8 cellular contexts compared by ENCODE assay signal in genomic region chr12:47903151-47903611, GRCh38. TPM values are rescaled to one million over a fixed set of nuclear protein-coding genes. Genes with fewer than 3 reads are reported as not detected.
DNase-seq lines count a peak whose midpoint lies in the region; ATAC-seq and TF ChIP-seq lines count a peak whose summit lies in the region.

No MANE protein-coding gene starts in this region.

- BruUV-seq in A673 (replicated peaks; lab: Mats Ljungman, UMichigan), result no TSS peak

- peak; percentile 34 for DNase-seq in left cardiac atrium
- DNase-seq in left ventricle myocardium superior, result no peak
- DNase-seq in RPMI8226, result peak; percentile 89
- no peak for DNase-seq in esophagus squamous epithelium (lab: John Stamatoyannopoulos, UW)
- peak; percentile 45 to 58 for DNase-seq in thyroid gland
- DNase-seq in A673 (ENCODE audit: low spot score), result no peak
- no peak for DNase-seq in NCI-H1436 (lab: John Stamatoyannopoulos, UW)
- DNase-seq in cerebellar cortex (ENCODE audit: low spot score), result no peak

- ATAC-seq in left cardiac atrium (peak in 1 of 2 donors; percentile 25), left ventricle myocardium superior (no peak)

- H3K27me3 ChIP-seq in esophagus squamous epithelium (no peaks in the 10 kb centered on the region), thyroid gland (no peaks in the 10 kb centered on the region), A673 (replicated peaks; ENCODE audit: insufficient read depth, low read depth, low read length, poor library complexity) (peaks cover 34% of the 10 kb centered on the region)

- TF ChIP-seq CTCF in esophagus squamous epithelium (IDR thresholded peaks at IDR 0.05) (no peak), thyroid gland (IDR thresholded peaks at IDR 0.05) (no peak), A673 (conservative IDR thresholded peaks at IDR 0.05; ENCODE audit: low read depth, low read length) (no peak)

- intact Hi-C loops in left cardiac atrium (cut with DNase I) (no loop called here), left ventricle myocardium superior (cut with micrococcal nuclease) (no loop called here), esophagus squamous epithelium (cut with DNase I) (no loop called here), thyroid gland (cut with DNase I) (no loop called here), A673 (cut with micrococcal nuclease; ENCODE audit: unreplicated experiment) (no loop called here)

- WGBS in esophagus squamous epithelium, 2 donors, result 18% methylated on average over 3 of the region's 3 CpGs; no CpG with 5 or more reads in 1 of the 2 donors
- WGBS in thyroid gland, 2 donors, result 23 to 65% methylated on average over 3 of the region's 3 CpGs

- CTCF ChIA-PET in A673 (lab: Charles Lee), result no interaction called here

- H3K4me1 ChIP-seq in esophagus squamous epithelium (peaks cover 46 to 67% (median 47%) of the 10 kb centered on the region in 3 donors), thyroid gland (peaks cover 9 to 11% of the 10 kb centered on the region in 2 donors), A673 (ENCODE audit: insufficient read depth, low read length, poor library complexity, severe bottlenecking) (peaks cover 7% of the 10 kb centered on the region)

- H3K27ac ChIP-seq in esophagus squamous epithelium (peak overlapping the region; percentile 72 to 92 (median 84)), thyroid gland (no peak overlapping the region), A673 (ENCODE audit: low read depth, low read length, poor library complexity, severe bottlenecking) (no peak overlapping the region)

- H3K36me3 ChIP-seq in esophagus squamous epithelium (peaks cover 0 to 5% (median 0%) of the 10 kb centered on the region in 3 donors), thyroid gland (no peaks in the 10 kb centered on the region), A673 (ENCODE audit: insufficient read depth, low read length, poor library complexity, severe bottlenecking) (no peaks in the 10 kb centered on the region)

- POLR2A ChIA-PET in A673 (lab: Charles Lee; ENCODE audit: low non-redundant PET), result no interaction called here

- H3K9me3 ChIP-seq in esophagus squamous epithelium, result no peaks in the 10 kb centered on the region
- no peaks in the 10 kb centered on the region for H3K9me3 ChIP-seq in thyroid gland
- H3K9me3 ChIP-seq in A673 (ENCODE audit: low read depth, low read length, poor library complexity, severe bottlenecking), result no peaks in the 10 kb centered on the region

- peak overlapping the region; percentile 53 to 81 (median 65) for H3K4me3 ChIP-seq in esophagus squamous epithelium
- H3K4me3 ChIP-seq in thyroid gland (replicated peaks in 1 of 3), result no peak overlapping the region
- no peak overlapping the region for H3K4me3 ChIP-seq in A673 (ENCODE audit: low read depth, low read length, poor library complexity, severe bottlenecking)

- TF ChIP-seq POLR2A in esophagus squamous epithelium (IDR thresholded peaks at IDR 0.05), result no peak
- TF ChIP-seq POLR2A in thyroid gland (IDR thresholded peaks at IDR 0.05), result no peak

RNA-seq across cellular contexts. Expression of gene VDR, which starts 1.6 kb away (rescaled TPM):
- total RNA-seq in left cardiac atrium, result 1 to 10 TPM in 1 of 2 donors, under 1 TPM in 1; 0.74 to 3.1 TPM
- total RNA-seq in left ventricle myocardium superior, result 0.20 TPM
- total RNA-seq in esophagus squamous epithelium, result 10 to 100 TPM; 16.6 to 25.0 (median 21.3) TPM
- 1 to 10 TPM; 3.5 to 5.2 (median 3.9) TPM for total RNA-seq in thyroid gland
- total RNA-seq in A673 (2021), result 0.43 and 0.76 TPM in 2 replicates

Comparison
In these comparisons a context has a peak if more than half of its experiments do, and no peak if none do; other contexts are left out.
1. DNase-seq: peak in left cardiac atrium (single experiment), RPMI8226 (single experiment) and thyroid gland (2 of 2); none in left ventricle myocardium superior (single experiment), esophagus squamous epithelium (single experiment), A673 (single experiment), NCI-H1436 (single experiment) and cerebellar cortex (single experiment).
2. H3K27ac ChIP-seq: peak in esophagus squamous epithelium (4 of 4); none in thyroid gland (0 of 3) and A673 (single experiment).
3. H3K4me3 ChIP-seq: peak in esophagus squamous epithelium (4 of 4); none in thyroid gland (0 of 3) and A673 (single experiment).